In genomic region chr12:6221146-6221545, GRCh38 we compare ENCODE assay signal across 1 cellular context.
TF ChIP-seq lines count a peak whose summit lies in the region.

No MANE protein-coding gene starts in this region.

TF ChIP-seq in H1, 55 proteins besides CTCF, POLR2A, EP300 and RAD21:
- TF ChIP-seq CHD7 (IDR thresholded peaks at IDR 0.05; ENCODE audit: insufficient replicate concordance, low read length) (no peak), GABPA (IDR thresholded peaks at IDR 0.05; ENCODE audit: borderline replicate concordance, insufficient read depth, low read length) (no peak), BRCA1 (IDR thresholded peaks at IDR 0.05; ENCODE audit: low read depth, low read length) (no peak), CHD1 (IDR thresholded peaks at IDR 0.05; ENCODE audit: low read depth, low read length) (no peak), SP2 (IDR thresholded peaks at IDR 0.05; ENCODE audit: low read length) (no peak), BACH1 (IDR thresholded peaks at IDR 0.05; ENCODE audit: low read length) (no peak), JUND (IDR thresholded peaks at IDR 0.05; ENCODE audit: low read length) (no peak), HDAC6 (IDR thresholded peaks at IDR 0.05; ENCODE audit: low read depth, low read length) (no peak), ZNF274 (IDR thresholded peaks at IDR 0.05; ENCODE audit: borderline replicate concordance, extremely low read depth, low read length) (no peak)
